In genomic region chr15:49877871-49878511, GRCh38 we compare ENCODE assay signal across 13 cellular contexts.
DNase-seq lines count a peak whose midpoint lies in the region; ATAC-seq and TF ChIP-seq lines count a peak whose summit lies in the region.
"Had no signal": no experiment of that assay in that cellular context is flagged by ENCODE, and none has a peak within 500 bp of the region (broad histone marks: within the 10 kb centered on the region; RNA-seq: fewer than 3 reads in every experiment).

No MANE protein-coding gene starts in this region.

- peaks cover 6% of the 10 kb centered on the region for H3K4me1 ChIP-seq in colonic mucosa
- no peaks in the 10 kb centered on the region for H3K4me1 ChIP-seq in left lung
- no peaks in the 10 kb centered on the region for H3K4me1 ChIP-seq in skeletal muscle satellite cell (ENCODE audit: control insufficient read depth, insufficient read depth, low read length)
- H3K4me1 ChIP-seq: BLaER1 treated with 17β-estradiol and CSF1 and Interleukin-3, amounts not matched to agents 10 nM and 100 nM had no signal

- no peaks in the 10 kb centered on the region for H3K36me3 ChIP-seq in colonic mucosa
- H3K36me3 ChIP-seq in left lung = peaks cover 0 to 28% of the 10 kb centered on the region in 2 donors
- H3K36me3 ChIP-seq in skeletal muscle satellite cell (ENCODE audit: insufficient read depth, low read length) = no peaks in the 10 kb centered on the region

- H3K4me2 ChIP-seq in skeletal muscle satellite cell (ENCODE audit: low read length) = no peak overlapping the region
- H3K4me2 ChIP-seq: BLaER1 treated with 17β-estradiol and CSF1 and Interleukin-3, amounts not matched to agents 10 nM and 100 nM had no signal

- peak; percentile 76 for ATAC-seq in left lung
- no peak for ATAC-seq in GM21737 (IDR thresholded peaks at IDR 0.05; ENCODE audit: unreplicated experiment)
- no peak for ATAC-seq in GM18868 (IDR thresholded peaks at IDR 0.05; ENCODE audit: unreplicated experiment)

- H3K27ac ChIP-seq in colonic mucosa (peak overlapping the region; percentile 58), left lung (peak overlapping the region; percentile 63 to 74)
- H3K27ac ChIP-seq: BLaER1 treated with 17β-estradiol and CSF1 and Interleukin-3, amounts not matched to agents 10 nM and 100 nM had no signal

- H3K4me3 ChIP-seq in AG10803 (ENCODE audit: low read length) (no peak overlapping the region), colonic mucosa (no peak overlapping the region), left lung (no peak overlapping the region), skeletal muscle satellite cell (ENCODE audit: low read length) (no peak overlapping the region)
- H3K4me3 ChIP-seq: BLaER1 treated with 17β-estradiol and CSF1 and Interleukin-3, amounts not matched to agents 10 nM and 100 nM had no signal

- H3K27ac Mint-ChIP-seq in activated CD4-positive, alpha-beta memory T cell treated with anti-CD3 and anti-CD28 coated beads, Interleukin-2, amount 10 ng/mL, durations not matched to agents 7 days and 5 days = no peak overlapping the region

- intact Hi-C loops in colonic mucosa (cut with DNase I) = loop anchor here (5.0 kb wide), 1 partner anchor 124 kb away; no protein-coding TSS in a partner anchor
- intact Hi-C loops in left lung (cut with DNase I) = no loop called here

- DNase-seq in AG10803 (ENCODE audit: low read depth) (peak; percentile 98), colonic mucosa (no peak), left lung (no peak), kidney tubule cell (ENCODE audit: low spot score) (no peak)
- no peak for DNase-seq in activated CD4-positive, alpha-beta memory T cell treated with anti-CD3 and anti-CD28 coated beads, Interleukin-2, amount 10 ng/mL, durations not matched to agents 7 days and 5 days
- DNase-seq: activated CD4-positive, alpha-beta T cell treated with anti-CD3 and anti-CD28 coated beads, Interleukin-2, amount 50 U/mL, for 4 hours; activated gamma-delta T cell treated with Interleukin-2 at 50 U/mL for 16 hours; NCI-H2171 had no signal

- H3K9ac ChIP-seq in colonic mucosa (ENCODE audit: low read depth in 2 of 2, low read length in 2 of 2) (no peak overlapping the region), skeletal muscle satellite cell (ENCODE audit: low read depth, low read length) (peak overlapping the region; percentile 42)
- H3K9ac ChIP-seq: BLaER1 treated with 17β-estradiol and CSF1 and Interleukin-3, amounts not matched to agents 10 nM and 100 nM had no signal

- H3K9me3 ChIP-seq in colonic mucosa = no peaks in the 10 kb centered on the region
- H3K9me3 ChIP-seq in left lung = no peaks in the 10 kb centered on the region
- no peaks in the 10 kb centered on the region for H3K9me3 ChIP-seq in skeletal muscle satellite cell (replicated peaks; ENCODE audit: low read length)
- H3K9me3 ChIP-seq: BLaER1 treated with 17β-estradiol and CSF1 and Interleukin-3, amounts not matched to agents 10 nM and 100 nM had no signal

- H3K36me3 Mint-ChIP-seq in activated CD4-positive, alpha-beta memory T cell treated with anti-CD3 and anti-CD28 coated beads, Interleukin-2, amount 10 ng/mL, durations not matched to agents 7 days and 5 days (ENCODE audit: low read depth) = peaks cover 11% of the 10 kb centered on the region

- H3K4me1 Mint-ChIP-seq in activated CD4-positive, alpha-beta memory T cell treated with anti-CD3 and anti-CD28 coated beads, Interleukin-2, amount 10 ng/mL, durations not matched to agents 7 days and 5 days = no peaks in the 10 kb centered on the region

- H3K27me3 ChIP-seq in colonic mucosa (no peaks in the 10 kb centered on the region), left lung (no peaks in the 10 kb centered on the region), skeletal muscle satellite cell (ENCODE audit: control insufficient read depth, insufficient read depth, low read length) (no peaks in the 10 kb centered on the region)
- H3K27me3 ChIP-seq: BLaER1 treated with 17β-estradiol and CSF1 and Interleukin-3, amounts not matched to agents 10 nM and 100 nM had no signal

- TF ChIP-seq CTCF in AG10803 (conservative IDR thresholded peaks at IDR 0.05; ENCODE audit: low read length) = no peak
- TF ChIP-seq CTCF in colonic mucosa (IDR thresholded peaks at IDR 0.05) = no peak
- no peak for TF ChIP-seq CTCF in left lung (IDR thresholded peaks at IDR 0.05)

- CTCF ChIA-PET in activated CD4-positive, alpha-beta memory T cell treated with anti-CD3 and anti-CD28 coated beads, Interleukin-2, amount 10 ng/mL, durations not matched to agents 7 days and 5 days (lab: Charles Lee) = interaction anchor here (1.4 kb wide), 1 partner anchor 125 kb away, joined by 4 read pairs; no protein-coding TSS in a partner anchor

- H3K27me3 Mint-ChIP-seq in activated CD4-positive, alpha-beta memory T cell treated with anti-CD3 and anti-CD28 coated beads, Interleukin-2, amount 10 ng/mL, durations not matched to agents 7 days and 5 days = no peaks in the 10 kb centered on the region

- no peaks in the 10 kb centered on the region for H3K9me3 Mint-ChIP-seq in activated CD4-positive, alpha-beta memory T cell treated with anti-CD3 and anti-CD28 coated beads, Interleukin-2, amount 10 ng/mL, durations not matched to agents 7 days and 5 days
- H3K9me3 Mint-ChIP-seq: T-helper 1 cell treated with Interleukin-12 subunit alpha and Interleukin-12 subunit beta and Interleukin-4 antibody, amounts not matched to agents 30 μg/mL and 1 μg/mL, for 36 hours had no signal

- H3K4me3 Mint-ChIP-seq in activated CD4-positive, alpha-beta memory T cell treated with anti-CD3 and anti-CD28 coated beads, Interleukin-2, amount 10 ng/mL, durations not matched to agents 7 days and 5 days = no peak overlapping the region
- H3K4me3 Mint-ChIP-seq: T-helper 1 cell treated with Interleukin-12 subunit alpha and Interleukin-12 subunit beta and Interleukin-4 antibody, amounts not matched to agents 30 μg/mL and 1 μg/mL, for 36 hours had no signal

- POLR2A ChIA-PET in activated CD4-positive, alpha-beta memory T cell treated with anti-CD3 and anti-CD28 coated beads, Interleukin-2, amount 10 ng/mL, durations not matched to agents 7 days and 5 days (lab: Charles Lee) = no interaction called here
